Comparison of ENCODE assay signal across 11 cellular contexts in the genomic region with DNA sequence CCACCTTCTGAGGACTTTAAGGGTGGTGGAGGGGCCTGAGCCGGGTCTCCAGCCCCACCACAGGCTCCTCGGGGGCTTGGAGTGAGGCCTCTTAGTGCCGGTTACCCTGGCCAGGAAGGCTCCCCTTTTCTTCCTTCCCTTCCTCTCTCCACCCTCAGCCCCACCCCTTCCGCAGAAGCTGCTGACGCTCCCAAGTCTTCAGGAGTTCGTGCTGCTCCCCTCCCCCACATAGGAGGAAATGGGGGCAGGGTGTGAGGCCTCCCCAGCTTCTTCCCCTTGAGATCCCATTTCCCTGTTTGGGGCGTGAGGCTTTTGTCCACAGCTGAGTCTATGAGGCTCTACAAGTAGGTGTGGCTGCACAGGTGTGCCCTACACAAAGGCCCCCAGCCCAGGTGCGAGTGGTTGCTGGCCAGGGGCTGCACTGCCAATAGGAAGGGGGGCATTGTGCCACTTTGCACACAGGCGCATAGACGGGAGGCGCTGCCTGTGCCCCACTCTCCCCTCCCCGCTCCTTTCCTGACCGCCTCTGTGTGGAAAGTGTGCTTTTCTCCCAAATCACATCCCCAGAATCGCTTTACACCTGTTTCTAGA. TPM values are rescaled to one million over a fixed set of nuclear protein-coding genes. Genes with fewer than 3 reads are reported as not detected.
DNase-seq lines count a peak whose midpoint lies in the region; ATAC-seq, FAIRE-seq and TF ChIP-seq lines count a peak whose summit lies in the region.
"Had no signal": no experiment of that assay in that cellular context is flagged by ENCODE, and none has a peak within 500 bp of the region (broad histone marks: within the 10 kb centered on the region; RNA-seq: fewer than 3 reads in every experiment).

No MANE protein-coding gene starts in this region.

- no peaks in the 10 kb centered on the region for H3K9me3 ChIP-seq in vagina

- peaks cover 16% of the 10 kb centered on the region for H3K36me3 Mint-ChIP-seq in activated naive CD4-positive, alpha-beta T cell treated with anti-CD3 and anti-CD28 coated beads for 36 hours (ENCODE audit: low read depth)
- no peaks in the 10 kb centered on the region for H3K36me3 Mint-ChIP-seq in natural killer cell treated with Interleukin-12 subunit alpha and Interleukin-12 subunit beta and Interleukin-15 and Interleukin-18, amount 100 ng/mL, for 72 hours

- H3K27me3 Mint-ChIP-seq in activated naive CD4-positive, alpha-beta T cell treated with anti-CD3 and anti-CD28 coated beads for 36 hours (ENCODE audit: low read depth): no peaks in the 10 kb centered on the region
- no peaks in the 10 kb centered on the region for H3K27me3 Mint-ChIP-seq in natural killer cell treated with Interleukin-12 subunit alpha and Interleukin-12 subunit beta and Interleukin-15 and Interleukin-18, amount 100 ng/mL, for 72 hours
- H3K27me3 Mint-ChIP-seq: CD4-positive, CD25-positive, alpha-beta regulatory T cell had no signal

- H3K36me3 ChIP-seq in vagina: no peaks in the 10 kb centered on the region

- intact Hi-C loops in activated naive CD4-positive, alpha-beta T cell treated with anti-CD3 and anti-CD28 coated beads for 36 hours (cut with micrococcal nuclease): no loop called here
- intact Hi-C loops in vagina (cut with DNase I): no loop called here

- no peak for TF ChIP-seq CTCF in vagina (IDR thresholded peaks at IDR 0.05)

- no peak for ATAC-seq in natural killer cell treated with Interleukin-12 subunit alpha and Interleukin-12 subunit beta and Interleukin-15 and Interleukin-18, amount 100 ng/mL, for 72 hours
- ATAC-seq: Panc1 had no signal

- peaks cover 27% of the 10 kb centered on the region for H3K4me1 Mint-ChIP-seq in activated naive CD4-positive, alpha-beta T cell treated with anti-CD3 and anti-CD28 coated beads for 36 hours (ENCODE audit: low read depth)
- H3K4me1 Mint-ChIP-seq in natural killer cell treated with Interleukin-12 subunit alpha and Interleukin-12 subunit beta and Interleukin-15 and Interleukin-18, amount 100 ng/mL, for 72 hours (ENCODE audit: low read depth in 2 of 2): peaks cover 5 to 12% of the 10 kb centered on the region in 2 donors

- TF ChIP-seq POLR2A in vagina (IDR thresholded peaks at IDR 0.05): no peak
- no peak for TF ChIP-seq POLR2A in H54 (IDR thresholded peaks at IDR 0.05; ENCODE audit: low read depth, low read length)

- H3K27ac Mint-ChIP-seq in activated naive CD4-positive, alpha-beta T cell treated with anti-CD3 and anti-CD28 coated beads for 36 hours: no peak overlapping the region
- peak overlapping the region in 1 of 2 donors; percentile 31 for H3K27ac Mint-ChIP-seq in natural killer cell treated with Interleukin-12 subunit alpha and Interleukin-12 subunit beta and Interleukin-15 and Interleukin-18, amount 100 ng/mL, for 72 hours

- H3K4me3 ChIP-seq in vagina: peak overlapping the region in 1 of 2 donors; percentile 12

- no peak for FAIRE-seq in H54 (lab: Jason Lieb, UNC)

- H3K4me3 Mint-ChIP-seq in activated naive CD4-positive, alpha-beta T cell treated with anti-CD3 and anti-CD28 coated beads for 36 hours: no peak overlapping the region
- H3K4me3 Mint-ChIP-seq in natural killer cell treated with Interleukin-12 subunit alpha and Interleukin-12 subunit beta and Interleukin-15 and Interleukin-18, amount 100 ng/mL, for 72 hours: no peak overlapping the region
- H3K4me3 Mint-ChIP-seq: CD4-positive, CD25-positive, alpha-beta regulatory T cell had no signal

- no peaks in the 10 kb centered on the region for H3K9me3 Mint-ChIP-seq in activated naive CD4-positive, alpha-beta T cell treated with anti-CD3 and anti-CD28 coated beads for 36 hours
- no peaks in the 10 kb centered on the region for H3K9me3 Mint-ChIP-seq in natural killer cell treated with Interleukin-12 subunit alpha and Interleukin-12 subunit beta and Interleukin-15 and Interleukin-18, amount 100 ng/mL, for 72 hours

- CTCF ChIA-PET in activated naive CD4-positive, alpha-beta T cell treated with anti-CD3 and anti-CD28 coated beads for 36 hours (lab: Charles Lee): no interaction called here

- DNase-seq in activated naive CD4-positive, alpha-beta T cell treated with anti-CD3 and anti-CD28 coated beads for 36 hours: peak; percentile 36
- no peak for DNase-seq in activated naive CD4-positive, alpha-beta T cell treated with anti-CD3 and anti-CD28 coated beads, Interleukin-2, amount 50 U/mL, for 16 hours
- DNase-seq in dermis blood vessel endothelial cell: peak; percentile 28
- peak; percentile 76 for DNase-seq in medulla oblongata (ENCODE audit: extremely low spot score)
- peak in 1 of 2 donors; percentile 83 for DNase-seq in vagina (ENCODE audit: extremely low spot score in 2 of 2)
- no peak for DNase-seq in H54 (ENCODE audit: insufficient read length, low spot score)
- DNase-seq in natural killer cell treated with Interleukin-12 subunit alpha and Interleukin-12 subunit beta and Interleukin-15 and Interleukin-18, amount 100 ng/mL, for 72 hours (ENCODE audit: low spot score): no peak
- no peak for DNase-seq in activated CD4-positive, CD25-positive, alpha-beta regulatory T cell (lab: John Stamatoyannopoulos, UW)
- DNase-seq: activated naive CD4-positive, alpha-beta T cell; CD4-positive, CD25-positive, alpha-beta regulatory T cell had no signal

- H3K4me1 ChIP-seq in vagina: peaks cover 45% of the 10 kb centered on the region

- H3K27ac ChIP-seq in vagina: peak overlapping the region; percentile 48

- no peaks in the 10 kb centered on the region for H3K27me3 ChIP-seq in vagina

RNA-seq across cellular contexts. Expression of a gene that starts 0.9 kb away (rescaled TPM):
- total RNA-seq in activated naive CD4-positive, alpha-beta T cell treated with anti-CD3 and anti-CD28 coated beads for 36 hours: 10 to 100 TPM in 1 of 2 experiments, 1 to 10 TPM in 1; 8.5 to 11.4 TPM
- total RNA-seq in dermis blood vessel endothelial cell (1.8 and 2.0 TPM in 2 replicates), vagina (6.1 TPM)
- total RNA-seq in natural killer cell treated with Interleukin-12 subunit alpha and Interleukin-12 subunit beta and Interleukin-15 and Interleukin-18, amount 100 ng/mL, for 72 hours: 10 to 100 TPM in 1 of 2 donors, 1 to 10 TPM in 1; 5.1 to 18.7 TPM

RNA-seq across cellular contexts. Expression of a gene that starts 23.5 kb away (rescaled TPM):
- 10 to 100 TPM; 30.5 to 34.2 TPM for total RNA-seq in activated naive CD4-positive, alpha-beta T cell treated with anti-CD3 and anti-CD28 coated beads for 36 hours
- 10.6 and 16.0 TPM in 2 replicates for total RNA-seq in dermis blood vessel endothelial cell
- total RNA-seq in vagina: 23.3 TPM
- 100 to 1,000 TPM in 1 of 2 donors, 10 to 100 TPM in 1; 41.5 to 129 TPM for total RNA-seq in natural killer cell treated with Interleukin-12 subunit alpha and Interleukin-12 subunit beta and Interleukin-15 and Interleukin-18, amount 100 ng/mL, for 72 hours

Comparison
In these comparisons a context has a peak if more than half of its experiments do, and no peak if none do; other contexts are left out.
1. DNase-seq: peak in activated naive CD4-positive, alpha-beta T cell treated with anti-CD3 and anti-CD28 coated beads for 36 hours (single experiment), dermis blood vessel endothelial cell (single experiment) and medulla oblongata (single experiment); none in activated naive CD4-positive, alpha-beta T cell treated with anti-CD3 and anti-CD28 coated beads, Interleukin-2, amount 50 U/mL, for 16 hours (single experiment), H54 (single experiment), natural killer cell treated with Interleukin-12 subunit alpha and Interleukin-12 subunit beta and Interleukin-15 and Interleukin-18, amount 100 ng/mL, for 72 hours (single experiment) and activated CD4-positive, CD25-positive, alpha-beta regulatory T cell (0 of 4).